ENCODE assay signal across 8 cellular contexts in genomic region chr2:11753452-11753885, GRCh38. TPM values are rescaled to one million over a fixed set of nuclear protein-coding genes. Genes with fewer than 3 reads are reported as not detected.
DNase-seq lines count a peak whose midpoint lies in the region; ATAC-seq and TF ChIP-seq lines count a peak whose summit lies in the region.

No MANE protein-coding gene starts in this region.

- DNase-seq in activated CD4-positive, alpha-beta T cell treated with anti-CD3 and anti-CD28 coated beads for 36 hours = peak; percentile 61
- DNase-seq in activated CD4-positive, alpha-beta T cell treated with anti-CD3 and anti-CD28 coated beads for 1 hour = no peak
- DNase-seq in NCI-H1092 (lab: John Stamatoyannopoulos, UW) (peak; percentile 41), KG1 (lab: John Stamatoyannopoulos, UW) (no peak)
- no peak for DNase-seq in T-helper 2 cell treated with Interferon-gamma antibody and Interleukin-4, amounts not matched to agents 5 μg/mL and 100 μg/mL, for 36 hours (ENCODE audit: low spot score)
- DNase-seq in stimulated activated naive CD8-positive, alpha-beta T cell treated with anti-CD3 and anti-CD28 coated beads, Interleukin-15, amount 100 ng/mL, for 72 hours = peak in 1 of 2 donors; percentile 42

- peaks cover 6 to 57% (median 32%) of the 10 kb centered on the region in 3 donors for H3K4me1 ChIP-seq in gastroesophageal sphincter

- POLR2A ChIA-PET in activated CD4-positive, alpha-beta T cell treated with anti-CD3 and anti-CD28 coated beads for 36 hours (lab: Charles Lee) = interaction anchor here (1.0 to 1.4 kb wide), 3 partner anchors 8 to 169 kb away, joined by 3 to 8 read pairs (median 3); no protein-coding TSS in a partner anchor

- intact Hi-C loops in activated CD4-positive, alpha-beta T cell treated with anti-CD3 and anti-CD28 coated beads for 36 hours (cut with DNase I, micrococcal nuclease) = loop anchor here (1.0 to 5.0 kb wide), 2 partner anchors 77 to 749 kb away; no protein-coding TSS in a partner anchor

- no peak for TF ChIP-seq EP300 in gastroesophageal sphincter (IDR thresholded peaks at IDR 0.05)

- no peak overlapping the region for H3K4me3 ChIP-seq in gastroesophageal sphincter

- H3K27ac Mint-ChIP-seq in activated CD4-positive, alpha-beta T cell treated with anti-CD3 and anti-CD28 coated beads for 36 hours = peak overlapping the region; percentile 98
- H3K27ac Mint-ChIP-seq in T-helper 2 cell treated with Interferon-gamma antibody and Interleukin-4, amounts not matched to agents 5 μg/mL and 100 μg/mL, for 36 hours = peak overlapping the region; percentile 91
- H3K27ac Mint-ChIP-seq in stimulated activated naive CD8-positive, alpha-beta T cell treated with anti-CD3 and anti-CD28 coated beads, Interleukin-15, amount 100 ng/mL, for 72 hours = peak overlapping the region; percentile 90 to 94

- no peaks in the 10 kb centered on the region for H3K9me3 ChIP-seq in gastroesophageal sphincter

- H3K36me3 ChIP-seq in gastroesophageal sphincter = no peaks in the 10 kb centered on the region

- H3K27ac ChIP-seq in gastroesophageal sphincter = peak overlapping the region in 3 of 4 donors; percentile 65 to 78 (median 67)

- H3K4me1 Mint-ChIP-seq in activated CD4-positive, alpha-beta T cell treated with anti-CD3 and anti-CD28 coated beads for 36 hours = peaks cover 91% of the 10 kb centered on the region
- peaks cover 74% of the 10 kb centered on the region for H3K4me1 Mint-ChIP-seq in T-helper 2 cell treated with Interferon-gamma antibody and Interleukin-4, amounts not matched to agents 5 μg/mL and 100 μg/mL, for 36 hours (ENCODE audit: low read depth)
- peaks cover 94% of the 10 kb centered on the region for H3K4me1 Mint-ChIP-seq in stimulated activated naive CD8-positive, alpha-beta T cell treated with anti-CD3 and anti-CD28 coated beads, Interleukin-15, amount 100 ng/mL, for 72 hours

- no peak for TF ChIP-seq CTCF in gastroesophageal sphincter (IDR thresholded peaks at IDR 0.05)

- 17 to 25% methylated on average over 4 to 5 of the region's 5 CpGs for WGBS in gastroesophageal sphincter (ENCODE audit: low coverage in 1 of 2), 2 donors

- H3K27me3 Mint-ChIP-seq in activated CD4-positive, alpha-beta T cell treated with anti-CD3 and anti-CD28 coated beads for 36 hours = no peaks in the 10 kb centered on the region
- H3K27me3 Mint-ChIP-seq in T-helper 2 cell treated with Interferon-gamma antibody and Interleukin-4, amounts not matched to agents 5 μg/mL and 100 μg/mL, for 36 hours (ENCODE audit: low read depth) = no peaks in the 10 kb centered on the region
- no peaks in the 10 kb centered on the region for H3K27me3 Mint-ChIP-seq in stimulated activated naive CD8-positive, alpha-beta T cell treated with anti-CD3 and anti-CD28 coated beads, Interleukin-15, amount 100 ng/mL, for 72 hours

- H3K27me3 ChIP-seq in gastroesophageal sphincter = no peaks in the 10 kb centered on the region

- no peaks in the 10 kb centered on the region for H3K9me3 Mint-ChIP-seq in activated CD4-positive, alpha-beta T cell treated with anti-CD3 and anti-CD28 coated beads for 36 hours (ENCODE audit: low read depth)
- no peaks in the 10 kb centered on the region for H3K9me3 Mint-ChIP-seq in T-helper 2 cell treated with Interferon-gamma antibody and Interleukin-4, amounts not matched to agents 5 μg/mL and 100 μg/mL, for 36 hours
- H3K9me3 Mint-ChIP-seq in stimulated activated naive CD8-positive, alpha-beta T cell treated with anti-CD3 and anti-CD28 coated beads, Interleukin-15, amount 100 ng/mL, for 72 hours = no peaks in the 10 kb centered on the region

- CTCF ChIA-PET in activated CD4-positive, alpha-beta T cell treated with anti-CD3 and anti-CD28 coated beads for 36 hours (lab: Charles Lee) = interaction anchor here (0.9 to 7.7 kb wide), 9 partner anchors 9 to 287 kb away, joined by 3 to 66 read pairs (median 3); partner anchors contain the start of gene E2F6

- H3K36me3 Mint-ChIP-seq in activated CD4-positive, alpha-beta T cell treated with anti-CD3 and anti-CD28 coated beads for 36 hours (ENCODE audit: low read depth) = peaks cover 15% of the 10 kb centered on the region
- H3K36me3 Mint-ChIP-seq in T-helper 2 cell treated with Interferon-gamma antibody and Interleukin-4, amounts not matched to agents 5 μg/mL and 100 μg/mL, for 36 hours (ENCODE audit: low read depth) = peaks cover 13% of the 10 kb centered on the region

- H3K4me3 Mint-ChIP-seq in activated CD4-positive, alpha-beta T cell treated with anti-CD3 and anti-CD28 coated beads for 36 hours = peak overlapping the region; percentile 75
- peak overlapping the region; percentile 76 for H3K4me3 Mint-ChIP-seq in T-helper 2 cell treated with Interferon-gamma antibody and Interleukin-4, amounts not matched to agents 5 μg/mL and 100 μg/mL, for 36 hours
- H3K4me3 Mint-ChIP-seq in stimulated activated naive CD8-positive, alpha-beta T cell treated with anti-CD3 and anti-CD28 coated beads, Interleukin-15, amount 100 ng/mL, for 72 hours = peak overlapping the region; percentile 73 to 83

- no peak for TF ChIP-seq POLR2A in gastroesophageal sphincter (IDR thresholded peaks at IDR 0.05)

- peak; percentile 47 for ATAC-seq in activated CD4-positive, alpha-beta T cell treated with anti-CD3 and anti-CD28 coated beads for 36 hours
- ATAC-seq in HG02642 (IDR thresholded peaks at IDR 0.05; ENCODE audit: poor library complexity, unreplicated experiment) = peak; percentile 81
- no peak for ATAC-seq in gastroesophageal sphincter
- peak; percentile 54 for ATAC-seq in stimulated activated naive CD8-positive, alpha-beta T cell treated with anti-CD3 and anti-CD28 coated beads, Interleukin-15, amount 100 ng/mL, for 72 hours

RNA-seq across cellular contexts. Expression of gene LPIN1, which starts 7.0 kb away (rescaled TPM):
- total RNA-seq in activated CD4-positive, alpha-beta T cell treated with anti-CD3 and anti-CD28 coated beads for 36 hours = 10 to 100 TPM; 40.6 to 42.9 TPM
- total RNA-seq in gastroesophageal sphincter = 10 to 100 TPM; 47.3 to 70.1 (median 50.0) TPM

Comparison
In these comparisons a context has a peak if more than half of its experiments do, and no peak if none do; other contexts are left out.
1. DNase-seq: peak in activated CD4-positive, alpha-beta T cell treated with anti-CD3 and anti-CD28 coated beads for 36 hours (single experiment) and NCI-H1092 (single experiment); none in activated CD4-positive, alpha-beta T cell treated with anti-CD3 and anti-CD28 coated beads for 1 hour (single experiment), T-helper 2 cell treated with Interferon-gamma antibody and Interleukin-4, amounts not matched to agents 5 μg/mL and 100 μg/mL, for 36 hours (single experiment) and KG1 (single experiment).
2. Peak in every context shown above with its lines, with median percentiles within 50 percentile points of each other: H3K27ac Mint-ChIP-seq and H3K4me3 Mint-ChIP-seq.